Comparison of ENCODE assay signal across 14 cellular contexts in genomic region chr6:103677290-103677689, GRCh38.
DNase-seq lines count a peak whose midpoint lies in the region; ATAC-seq lines count a peak whose summit lies in the region.
"Had no signal": no experiment of that assay in that cellular context is flagged by ENCODE, and none has a peak within 500 bp of the region (broad histone marks: within the 10 kb centered on the region; RNA-seq: fewer than 3 reads in every experiment).

No MANE protein-coding gene starts in this region.

- DNase-seq in Right ventricle myocardium superior (peak; percentile 26), left cardiac atrium (no peak), nucleus accumbens (lab: John Stamatoyannopoulos, UW) (no peak)
- no peak for DNase-seq in stimulated activated effector memory CD8-positive, alpha-beta T cell treated with anti-CD3 and anti-CD28 coated beads, Interleukin-12 subunit alpha, Interleukin-12 subunit beta, amount 100 ng/mL, for 72 hours (ENCODE audit: low spot score in 2 of 2)
- DNase-seq: AML-193; Caco-2; Calu3; CD4-positive, alpha-beta T cell; CD8-positive, alpha-beta T cell; DMS79 treated with DMSO at 0.1 percent for 48 hours; GF-D8 had no signal

- no peak overlapping the region for H3K27ac Mint-ChIP-seq in stimulated activated effector memory CD8-positive, alpha-beta T cell treated with anti-CD3 and anti-CD28 coated beads, Interleukin-12 subunit alpha, Interleukin-12 subunit beta, amount 100 ng/mL, for 72 hours
- H3K27ac Mint-ChIP-seq: B cell; CD4-positive, alpha-beta T cell; CD8-positive, alpha-beta T cell had no signal

- no peak overlapping the region for H3K4me3 Mint-ChIP-seq in stimulated activated effector memory CD8-positive, alpha-beta T cell treated with anti-CD3 and anti-CD28 coated beads, Interleukin-12 subunit alpha, Interleukin-12 subunit beta, amount 100 ng/mL, for 72 hours
- H3K4me3 Mint-ChIP-seq: B cell; CD4-positive, alpha-beta T cell; CD8-positive, alpha-beta T cell had no signal

- peaks cover 3% of the 10 kb centered on the region for H3K9me3 Mint-ChIP-seq in stimulated activated effector memory CD8-positive, alpha-beta T cell treated with anti-CD3 and anti-CD28 coated beads, Interleukin-12 subunit alpha, Interleukin-12 subunit beta, amount 100 ng/mL, for 72 hours
- H3K9me3 Mint-ChIP-seq: CD4-positive, alpha-beta T cell; CD8-positive, alpha-beta T cell had no signal

- H3K4me1 Mint-ChIP-seq in stimulated activated effector memory CD8-positive, alpha-beta T cell treated with anti-CD3 and anti-CD28 coated beads, Interleukin-12 subunit alpha, Interleukin-12 subunit beta, amount 100 ng/mL, for 72 hours, result peaks cover 10% of the 10 kb centered on the region
- H3K4me1 Mint-ChIP-seq: B cell had no signal

- ATAC-seq in Right ventricle myocardium superior (ENCODE audit: poor library complexity) (no peak), left cardiac atrium (no peak), HG03159 (IDR thresholded peaks at IDR 0.05; ENCODE audit: unreplicated experiment) (no peak)
- peak; percentile 11 for ATAC-seq in stimulated activated effector memory CD8-positive, alpha-beta T cell treated with anti-CD3 and anti-CD28 coated beads, Interleukin-12 subunit alpha, Interleukin-12 subunit beta, amount 100 ng/mL, for 72 hours
- ATAC-seq: A549; CD8-positive, alpha-beta T cell had no signal

- no peaks in the 10 kb centered on the region for H3K36me3 Mint-ChIP-seq in stimulated activated effector memory CD8-positive, alpha-beta T cell treated with anti-CD3 and anti-CD28 coated beads, Interleukin-12 subunit alpha, Interleukin-12 subunit beta, amount 100 ng/mL, for 72 hours
- H3K36me3 Mint-ChIP-seq: CD8-positive, alpha-beta T cell had no signal

- intact Hi-C loops in Right ventricle myocardium superior (cut with DNase I) (no loop called here), left cardiac atrium (cut with DNase I) (no loop called here)
